14 cellular contexts compared by ENCODE assay signal in genomic region chr10:4383683-4384082, GRCh38.
DNase-seq lines count a peak whose midpoint lies in the region; FAIRE-seq and TF ChIP-seq lines count a peak whose summit lies in the region.
"Had no signal": no experiment of that assay in that cellular context is flagged by ENCODE, and none has a peak within 500 bp of the region (broad histone marks: within the 10 kb centered on the region; RNA-seq: fewer than 3 reads in every experiment).

No MANE protein-coding gene starts in this region.

- no peak overlapping the region for H3K4me2 ChIP-seq in endothelial cell of umbilical vein (ENCODE audit: insufficient read depth, low read length)

- no peaks in the 10 kb centered on the region for H3K79me2 ChIP-seq in endothelial cell of umbilical vein (ENCODE audit: control insufficient read depth, insufficient read depth, low read length)

- no peaks in the 10 kb centered on the region for H3K27me3 Mint-ChIP-seq in MCF 10A (ENCODE audit: insufficient read depth, unreplicated experiment)

- H3K27me3 ChIP-seq in endothelial cell of umbilical vein (ENCODE audit: control insufficient read depth in 2 of 2, insufficient read depth in 2 of 2, low read length in 2 of 2) (no peaks in the 10 kb centered on the region), tibial artery (no peaks in the 10 kb centered on the region)

- H3K4me1 ChIP-seq in endothelial cell of umbilical vein (ENCODE audit: control insufficient read depth, extremely low read depth, insufficient read depth, low read length) (peaks cover 5% of the 10 kb centered on the region), tibial artery (peaks cover 0 to 13% (median 0%) of the 10 kb centered on the region in 4 donors)

- DNase-seq in SK-MEL-5 (ENCODE audit: low read depth, low spot score) (peak; percentile 13), endothelial cell of umbilical vein (ENCODE audit: low read depth, low spot score) (no peak), myocyte (ENCODE audit: low read depth) (peak; percentile 17), tibial artery (no peak), MCF 10A (ENCODE audit: unreplicated experiment) (no peak), NOMO-1 treated with dmso at 0.1 percent for 144 hours (lab: John Stamatoyannopoulos, UW; ENCODE audit: unreplicated experiment) (no peak), NCI-H2107 (lab: John Stamatoyannopoulos, UW) (no peak)
- DNase-seq: activated naive CD4-positive, alpha-beta T cell treated with Interleukin-2 at 50 U/mL for 16 hours; CD4-positive, alpha-beta memory T cell; GDM1; NCI-H2029 treated with DMSO at 0.1 percent for 48 hours; NCI-H524 treated with DMSO at 0.1 percent for 48 hours; PC-3 had no signal

- H3K4me3 ChIP-seq in endothelial cell of umbilical vein (replicated peaks in 1 of 3; ENCODE audit: insufficient read depth in 1 of 3, low read depth in 1 of 3, low read length in 3 of 3) (no peak overlapping the region), tibial artery (peak overlapping the region; percentile 13 to 33)

- POLR2A ChIA-PET in endothelial cell of umbilical vein (lab: Charles Lee): no interaction called here
- POLR2A ChIA-PET in MCF 10A (lab: Yijun Ruan, JAX): interaction anchor here (0.6 kb wide), 1 partner anchor 29 kb away, joined by 3 read pairs; no protein-coding TSS in a partner anchor

- H4K20me1 ChIP-seq in endothelial cell of umbilical vein (replicated peaks; ENCODE audit: control insufficient read depth, extremely low read depth, insufficient read depth, low read length): no peaks in the 10 kb centered on the region

- H3K9me1 ChIP-seq in endothelial cell of umbilical vein (replicated peaks; ENCODE audit: control insufficient read depth, extremely low read depth, insufficient read depth, low read length): no peaks in the 10 kb centered on the region

- FAIRE-seq in endothelial cell of umbilical vein (lab: Jason Lieb, UNC): no peak

- intact Hi-C loops in endothelial cell of umbilical vein (cut with micrococcal nuclease) (no loop called here), tibial artery (cut with DNase I; ENCODE audit: low total_unique reads) (no loop called here), MCF 10A (cut with micrococcal nuclease) (no loop called here)

- peak overlapping the region; percentile 79 for H2AFZ ChIP-seq in endothelial cell of umbilical vein (ENCODE audit: low read depth, low read length)

- no peaks in the 10 kb centered on the region for H3K36me3 Mint-ChIP-seq in MCF 10A (ENCODE audit: insufficient read depth, unreplicated experiment)
- H3K36me3 Mint-ChIP-seq: CD4-positive, alpha-beta memory T cell had no signal

- CTCF ChIA-PET in endothelial cell of umbilical vein (lab: Charles Lee): no interaction called here
- CTCF ChIA-PET in MCF 10A (lab: Yijun Ruan, JAX): interaction anchor here (0.7 kb wide), 1 partner anchor 79 kb away, joined by 3 read pairs; no protein-coding TSS in a partner anchor

- no peak overlapping the region for H3K27ac Mint-ChIP-seq in MCF 10A (ENCODE audit: low read depth, unreplicated experiment)
- H3K27ac Mint-ChIP-seq: CD4-positive, alpha-beta memory T cell had no signal

- H3K9me3 Mint-ChIP-seq in MCF 10A (ENCODE audit: unreplicated experiment): no peaks in the 10 kb centered on the region
- H3K9me3 Mint-ChIP-seq: CD4-positive, alpha-beta memory T cell; central memory CD8-positive, alpha-beta T cell had no signal

- no peak overlapping the region for H3K27ac ChIP-seq in endothelial cell of umbilical vein (ENCODE audit: insufficient read depth, low read depth, low read length)
- peak overlapping the region; percentile 34 to 38 for H3K27ac ChIP-seq in tibial artery

- no peak overlapping the region for H3K4me3 Mint-ChIP-seq in MCF 10A (ENCODE audit: unreplicated experiment)
- H3K4me3 Mint-ChIP-seq: CD4-positive, alpha-beta memory T cell; central memory CD8-positive, alpha-beta T cell had no signal

- H3K36me3 ChIP-seq in endothelial cell of umbilical vein (ENCODE audit: control insufficient read depth in 2 of 2, extremely low read depth in 1 of 2, insufficient read depth in 2 of 2, low read length in 2 of 2) (no peaks in the 10 kb centered on the region), tibial artery (no peaks in the 10 kb centered on the region)

- dilution Hi-C loops in endothelial cell of umbilical vein (cut with MboI; ENCODE audit: extremely low pct_ligation_motif_present, low sequenced_read_pairs): no loop called here

- H3K9ac ChIP-seq in endothelial cell of umbilical vein (replicated peaks; ENCODE audit: extremely low read depth, insufficient read depth, low read length): no peak overlapping the region

- H3K9me3 ChIP-seq in endothelial cell of umbilical vein (replicated peaks; ENCODE audit: control insufficient read depth, insufficient read depth, low read length) (no peaks in the 10 kb centered on the region), tibial artery (no peaks in the 10 kb centered on the region)

- BruUV-seq in endothelial cell of umbilical vein (replicated peaks; lab: Mats Ljungman, UMichigan): no TSS peak
- BruUV-seq in MCF 10A (replicated peaks; lab: Mats Ljungman, UMichigan): no TSS peak

- in situ Hi-C loops in SK-MEL-5 (cut with HindIII; ENCODE audit: low pct_unique_long_range_greater_than_20kb, low sequenced_read_pairs): no loop called here

- TF ChIP-seq POLR2A in endothelial cell of umbilical vein (IDR thresholded peaks at IDR 0.05; ENCODE audit: low read depth, low read length): no peak

- H3K4me1 Mint-ChIP-seq in MCF 10A (ENCODE audit: insufficient read depth, unreplicated experiment): peaks cover 5% of the 10 kb centered on the region
- H3K4me1 Mint-ChIP-seq: CD4-positive, alpha-beta memory T cell; central memory CD8-positive, alpha-beta T cell had no signal

- no peak for TF ChIP-seq CTCF in endothelial cell of umbilical vein (IDR thresholded peaks at IDR 0.05; ENCODE audit: extremely low read depth in 1 of 2, insufficient read depth in 1 of 2, low read depth in 1 of 2, low read length in 2 of 2)
- no peak for TF ChIP-seq CTCF in tibial artery (IDR thresholded peaks at IDR 0.05)
- no peak for TF ChIP-seq CTCF in MCF 10A (IDR thresholded peaks at IDR 0.05; ENCODE audit: unreplicated experiment)

TF ChIP-seq in endothelial cell of umbilical vein, 7 proteins besides CTCF, POLR2A, EP300 and RAD21:
- TF ChIP-seq MYC (IDR thresholded peaks at IDR 0.05; ENCODE audit: low read depth, low read length): no peak
- no peak for TF ChIP-seq EZH2 (IDR thresholded peaks at IDR 0.05; ENCODE audit: borderline replicate concordance, low read depth, low read length, severe bottlenecking)
- TF ChIP-seq, protein P1, sequence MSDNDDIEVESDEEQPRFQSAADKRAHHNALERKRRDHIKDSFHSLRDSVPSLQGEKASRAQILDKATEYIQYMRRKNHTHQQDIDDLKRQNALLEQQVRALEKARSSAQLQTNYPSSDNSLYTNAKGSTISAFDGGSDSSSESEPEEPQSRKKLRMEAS (IDR thresholded peaks at IDR 0.05; ENCODE audit: insufficient read depth, insufficient read length): no peak
- TF ChIP-seq JUN (IDR thresholded peaks at IDR 0.05; ENCODE audit: borderline replicate concordance, insufficient read depth, insufficient read length, low read depth): no peak

Comparison
In these comparisons a context has a peak if more than half of its experiments do, and no peak if none do; other contexts are left out.
1. DNase-seq: peak in SK-MEL-5 (single experiment) and myocyte (single experiment); none in endothelial cell of umbilical vein (single experiment), tibial artery (0 of 2), MCF 10A (single experiment), NOMO-1 treated with dmso at 0.1 percent for 144 hours (single experiment) and NCI-H2107 (single experiment).
2. H3K4me3 ChIP-seq: peak in tibial artery (2 of 2); none in endothelial cell of umbilical vein (0 of 3).